10 cellular contexts compared by ENCODE assay signal in the genomic region with DNA sequence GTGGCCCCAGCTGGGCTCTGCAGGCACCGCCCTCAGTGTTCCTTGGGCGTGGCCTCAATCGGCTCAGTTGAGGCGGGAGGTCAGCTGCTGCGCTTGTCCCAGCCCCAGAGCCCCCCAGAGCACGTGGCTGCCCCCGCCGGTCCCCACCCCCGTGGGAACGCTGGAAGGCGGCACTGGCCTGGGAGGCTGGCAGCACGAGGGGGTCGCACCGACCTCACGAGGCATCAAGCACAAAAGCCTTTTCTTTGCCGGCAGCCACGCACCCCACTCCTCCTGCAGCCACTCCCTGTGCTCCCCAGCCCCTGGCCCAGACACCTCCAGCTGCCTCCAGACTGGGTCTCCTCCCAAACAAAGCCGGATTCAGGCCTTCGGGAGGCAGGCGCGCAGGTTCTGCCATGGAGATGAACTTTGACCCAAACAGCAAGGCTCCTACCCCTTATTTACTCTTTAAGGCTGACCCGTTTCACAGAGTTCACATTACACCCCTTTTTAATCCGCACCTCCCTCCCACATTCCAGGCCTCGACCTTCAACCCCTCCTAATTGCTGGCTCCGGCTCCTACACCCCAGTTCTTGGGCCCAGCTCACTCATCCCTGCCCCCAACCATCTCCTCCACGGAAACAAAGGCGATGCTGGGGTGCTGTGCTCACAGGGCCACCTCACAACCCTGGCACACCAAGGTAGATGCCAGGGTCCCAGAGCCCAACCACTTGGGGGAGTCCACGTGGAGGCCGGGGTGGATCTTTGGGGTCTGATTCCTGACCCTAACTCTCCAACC.
DNase-seq lines count a peak whose midpoint lies in the region; ATAC-seq and TF ChIP-seq lines count a peak whose summit lies in the region.
"Had no signal": no experiment of that assay in that cellular context is flagged by ENCODE, and none has a peak within 500 bp of the region (broad histone marks: within the 10 kb centered on the region; RNA-seq: fewer than 3 reads in every experiment).

No MANE protein-coding gene starts in this region.

- WGBS in sigmoid colon, 2 donors = 10 to 56% methylated on average over 29 of the region's 29 CpGs

- peaks cover 70% of the 10 kb centered on the region for H3K36me3 Mint-ChIP-seq in Caco-2 (ENCODE audit: insufficient read depth, unreplicated experiment)

- H3K27me3 Mint-ChIP-seq in Caco-2 (ENCODE audit: insufficient read depth, unreplicated experiment) = no peaks in the 10 kb centered on the region

- H3K4me3 Mint-ChIP-seq in Caco-2 (ENCODE audit: unreplicated experiment) = peak overlapping the region; percentile 93

- no peak for TF ChIP-seq CTCF in Caco-2 (IDR thresholded peaks at IDR 0.05; ENCODE audit: insufficient read depth in 1 of 2, low read depth in 1 of 2, low read length in 1 of 2, severe bottlenecking in 1 of 2, unreplicated experiment in 1 of 2)
- TF ChIP-seq CTCF in brain microvascular endothelial cell (IDR thresholded peaks at IDR 0.05; ENCODE audit: low read depth, low read length, missing control alignments) = no peak
- TF ChIP-seq CTCF in sigmoid colon (IDR thresholded peaks at IDR 0.05) = no peak
- TF ChIP-seq CTCF in tibial artery (IDR thresholded peaks at IDR 0.05) = no peak

- H3K4me1 ChIP-seq in Caco-2 = peaks cover 70% of the 10 kb centered on the region
- peaks cover 0 to 97% (median 96%) of the 10 kb centered on the region in 4 donors for H3K4me1 ChIP-seq in sigmoid colon
- peaks cover 0 to 48% (median 24%) of the 10 kb centered on the region in 4 donors for H3K4me1 ChIP-seq in tibial artery

- H3K9me3 ChIP-seq in Caco-2 (no peaks in the 10 kb centered on the region), sigmoid colon (no peaks in the 10 kb centered on the region), tibial artery (no peaks in the 10 kb centered on the region)

- peaks cover 59% of the 10 kb centered on the region for H3K4me1 Mint-ChIP-seq in Caco-2 (ENCODE audit: low read depth, unreplicated experiment)

- ATAC-seq in GM21737 (IDR thresholded peaks at IDR 0.05; ENCODE audit: unreplicated experiment) = no peak
- no peak for ATAC-seq in GM19397 (IDR thresholded peaks at IDR 0.05; ENCODE audit: unreplicated experiment)
- ATAC-seq in GM21825 (IDR thresholded peaks at IDR 0.05; ENCODE audit: unreplicated experiment) = no peak

- H3K9me3 Mint-ChIP-seq in Caco-2 (ENCODE audit: unreplicated experiment) = no peaks in the 10 kb centered on the region

- CTCF ChIA-PET in Caco-2 (lab: Charles Lee) = interaction anchor here (0.8 to 3.6 kb wide), 4 partner anchors 11 to 179 kb away, joined by 3 to 44 read pairs (median 8); no protein-coding TSS in a partner anchor

- intact Hi-C loops in Caco-2 (cut with micrococcal nuclease; ENCODE audit: unreplicated experiment) = loop anchor here (2.0 to 5.0 kb wide), 3 partner anchors 115 to 259 kb away; partner anchors contain the start of gene ASXL1
- intact Hi-C loops in sigmoid colon (cut with DNase I) = loop anchor here (2.0 kb wide), 1 partner anchor 115 kb away; the partner anchor contains the start of gene ASXL1
- intact Hi-C loops in tibial artery (cut with DNase I; ENCODE audit: low total_unique reads) = loop anchor here (10.0 kb wide), 1 partner anchor 259 kb away; no protein-coding TSS in a partner anchor

- H3K27ac ChIP-seq in brain microvascular endothelial cell = peak overlapping the region; percentile 11
- peak overlapping the region; percentile 89 to 97 (median 94) for H3K27ac ChIP-seq in sigmoid colon
- H3K27ac ChIP-seq in tibial artery = no peak overlapping the region

- H3K4me3 ChIP-seq in Caco-2 (ENCODE audit: low read depth, low read length) (peak overlapping the region; percentile 42), brain microvascular endothelial cell (ENCODE audit: low read depth, low read length) (peak overlapping the region; percentile 54), sigmoid colon (peak overlapping the region in 3 of 4 donors; percentile 40 to 44 (median 44)), tibial artery (peak overlapping the region in 1 of 2 donors; percentile 20)

- H3K27ac Mint-ChIP-seq in Caco-2 (ENCODE audit: unreplicated experiment) = peak overlapping the region; percentile 93

- in situ Hi-C loops in brain microvascular endothelial cell (cut with HindIII; ENCODE audit: low pct_ligation_motif_present, low sequenced_read_pairs) = no loop called here

- BruUV-seq in Caco-2 (replicated peaks; lab: Mats Ljungman, UMichigan) = no TSS peak

- DNase-seq in Caco-2 = peak; percentile 83 to 92
- no peak for DNase-seq in brain microvascular endothelial cell
- DNase-seq in left kidney (ENCODE audit: low read depth, low spot score) = peak; percentile 44
- DNase-seq in sigmoid colon = no peak
- DNase-seq in tibial artery = no peak
- DNase-seq: activated CD4-positive, alpha-beta T cell treated with anti-CD3 and anti-CD28 coated beads for 48 hours; NCI-H1930 had no signal

- peaks cover 29% of the 10 kb centered on the region for H3K36me3 ChIP-seq in Caco-2 (ENCODE audit: control insufficient read depth, insufficient read depth, low read length)
- H3K36me3 ChIP-seq in brain microvascular endothelial cell (replicated peaks) = peaks cover 31% of the 10 kb centered on the region
- H3K36me3 ChIP-seq in sigmoid colon = no peaks in the 10 kb centered on the region
- H3K36me3 ChIP-seq in tibial artery = peaks cover 0 to 8% (median 0%) of the 10 kb centered on the region in 3 donors

- H3K27me3 ChIP-seq in Caco-2 (replicated peaks; ENCODE audit: control insufficient read depth, insufficient read depth, low read length) = no peaks in the 10 kb centered on the region
- no peaks in the 10 kb centered on the region for H3K27me3 ChIP-seq in brain microvascular endothelial cell (replicated peaks)
- no peaks in the 10 kb centered on the region for H3K27me3 ChIP-seq in sigmoid colon
- no peaks in the 10 kb centered on the region for H3K27me3 ChIP-seq in tibial artery

- no peak for TF ChIP-seq POLR2A in sigmoid colon (IDR thresholded peaks at IDR 0.05)

- POLR2A ChIA-PET in Caco-2 (lab: Charles Lee) = interaction anchor here (0.6 to 3.6 kb wide), 2 partner anchors 11 to 114 kb away, joined by 3 to 41 read pairs; no protein-coding TSS in a partner anchor

- TF ChIP-seq EP300 in sigmoid colon (IDR thresholded peaks at IDR 0.05) = no peak

Comparison
In these comparisons a context has a peak if more than half of its experiments do, and no peak if none do; other contexts are left out.
1. DNase-seq: peak in Caco-2 (2 of 2) and left kidney (single experiment); none in brain microvascular endothelial cell (single experiment), sigmoid colon (single experiment) and tibial artery (0 of 2).
2. H3K27ac ChIP-seq: peak in brain microvascular endothelial cell (single experiment) and sigmoid colon (4 of 4); none in tibial artery (0 of 2).